19 cellular contexts compared by ENCODE assay signal in genomic region chr2:10337449-10337848, GRCh38.
"Had no signal": no experiment of that assay in that cellular context is flagged by ENCODE, and none has a peak within 500 bp of the region (broad histone marks: within the 10 kb centered on the region; RNA-seq: fewer than 3 reads in every experiment).

No MANE protein-coding gene starts in this region.

- DNase-seq: activated CD4-positive, alpha-beta T cell treated with anti-CD3 and anti-CD28 coated beads for 36 hours; activated CD4-positive, alpha-beta T cell treated with anti-CD3 and anti-CD28 coated beads, Interleukin-2, amount 50 U/mL, for 48 hours; activated CD8-positive, alpha-beta memory T cell treated with anti-CD3 and anti-CD28 coated beads, Interleukin-2, amount 10 ng/mL, durations not matched to agents 7 days and 5 days; activated naive CD4-positive, alpha-beta T cell treated with Interleukin-2 at 50 U/mL for 16 hours; cerebellar nuclear complex; effector memory CD8-positive, alpha-beta T cell; immature natural killer cell; kidney glomerular epithelial cell; left ventricle myocardium inferior; mammary epithelial cell; sigmoid colon; stimulated activated naive CD8-positive, alpha-beta T cell treated with anti-CD3 and anti-CD28 coated beads, Interleukin-15, Interleukin-2, amounts not matched to agents 100 U/mL and 50 U/mL, for 24 hours; substantia nigra; SW 1271; tibial artery had no signal

- FAIRE-seq: bronchial epithelial cell had no signal

- H3K27me3 ChIP-seq: ascending aorta, sigmoid colon, tibial artery had no signal

- H3K9me3 Mint-ChIP-seq: effector memory CD8-positive, alpha-beta T cell; immature natural killer cell had no signal

- ATAC-seq: activated CD4-positive, alpha-beta T cell treated with anti-CD3 and anti-CD28 coated beads for 36 hours; activated CD8-positive, alpha-beta memory T cell treated with anti-CD3 and anti-CD28 coated beads, Interleukin-2, amount 10 ng/mL, durations not matched to agents 7 days and 5 days; effector memory CD8-positive, alpha-beta T cell; stimulated activated naive CD8-positive, alpha-beta T cell treated with anti-CD3 and anti-CD28 coated beads, Interleukin-15, Interleukin-2, amounts not matched to agents 100 U/mL and 50 U/mL, for 24 hours had no signal

- H3K27me3 Mint-ChIP-seq: activated CD4-positive, alpha-beta T cell treated with anti-CD3 and anti-CD28 coated beads for 36 hours; activated CD8-positive, alpha-beta memory T cell treated with anti-CD3 and anti-CD28 coated beads, Interleukin-2, amount 10 ng/mL, durations not matched to agents 7 days and 5 days; effector memory CD8-positive, alpha-beta T cell had no signal

- H3K4me1 ChIP-seq: ascending aorta, parathyroid adenoma, tibial artery had no signal

- H3K36me3 ChIP-seq: sigmoid colon had no signal

- H3K4me3 ChIP-seq: ascending aorta, left ventricle myocardium inferior, sigmoid colon, tibial artery had no signal

- H3K9ac ChIP-seq: parathyroid adenoma had no signal

- H3K27ac Mint-ChIP-seq: activated CD4-positive, alpha-beta T cell treated with anti-CD3 and anti-CD28 coated beads for 36 hours; activated CD8-positive, alpha-beta memory T cell treated with anti-CD3 and anti-CD28 coated beads, Interleukin-2, amount 10 ng/mL, durations not matched to agents 7 days and 5 days; activated T-helper 2 cell treated with anti-CD3 and anti-CD28 coated beads, Interferon-gamma antibody, Interleukin-2, Interleukin-4, amounts not matched to agents 10 μg/mL and 5 μg/mL and 100 μg/mL, durations not matched to agents 14 hours and 24 hours and 36 hours; effector memory CD8-positive, alpha-beta T cell had no signal

- H2AFZ ChIP-seq: parathyroid adenoma had no signal

- H3K27ac ChIP-seq: ascending aorta, left ventricle myocardium inferior, parathyroid adenoma, sigmoid colon, tibial artery had no signal

- H3K4me3 Mint-ChIP-seq: activated CD4-positive, alpha-beta T cell treated with anti-CD3 and anti-CD28 coated beads for 36 hours; activated CD8-positive, alpha-beta memory T cell treated with anti-CD3 and anti-CD28 coated beads, Interleukin-2, amount 10 ng/mL, durations not matched to agents 7 days and 5 days; effector memory CD8-positive, alpha-beta T cell; immature natural killer cell had no signal
